ENCODE assay signal across 4 cellular contexts in genomic region chr6:107803089-107803488, GRCh38. TPM values are rescaled to one million over a fixed set of nuclear protein-coding genes. Genes with fewer than 3 reads are reported as not detected.
"Had no signal": no experiment of that assay in that cellular context is flagged by ENCODE, and none has a peak within 500 bp of the region (broad histone marks: within the 10 kb centered on the region; RNA-seq: fewer than 3 reads in every experiment).

No MANE protein-coding gene starts in this region.

RNA-seq across cellular contexts. Expression of gene SCML4, which starts 21.0 kb away (rescaled TPM):
- total RNA-seq: M059J, PC-3, SJSA1 had no signal
- polyA plus RNA-seq: K562 had no signal
